ENCODE assay signal across 1 cellular context in the genomic region with DNA sequence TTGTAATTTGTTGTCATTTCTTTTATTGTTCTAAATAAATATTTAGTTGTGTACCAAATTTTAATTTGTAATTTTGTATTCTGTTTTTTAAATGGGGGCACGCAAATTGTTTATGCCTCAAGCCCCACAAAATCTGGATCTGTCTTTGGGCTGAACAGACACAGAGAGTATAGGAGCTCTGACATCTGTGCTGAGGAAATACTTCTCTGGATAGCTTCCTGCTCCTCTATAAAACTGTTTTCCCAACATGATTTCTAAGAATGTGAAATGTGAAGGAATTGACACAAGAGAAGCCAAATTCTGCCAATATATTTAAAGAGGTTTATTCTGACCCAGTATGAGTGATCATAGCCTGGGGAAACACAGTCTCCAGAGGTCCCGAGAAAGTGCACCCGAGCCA.
TF ChIP-seq lines count a peak whose summit lies in the region.

No MANE protein-coding gene starts in this region.

TF ChIP-seq in IMR-90, 13 proteins besides CTCF, POLR2A, EP300 and RAD21 (continued from another document):
- TF ChIP-seq, protein P1, sequence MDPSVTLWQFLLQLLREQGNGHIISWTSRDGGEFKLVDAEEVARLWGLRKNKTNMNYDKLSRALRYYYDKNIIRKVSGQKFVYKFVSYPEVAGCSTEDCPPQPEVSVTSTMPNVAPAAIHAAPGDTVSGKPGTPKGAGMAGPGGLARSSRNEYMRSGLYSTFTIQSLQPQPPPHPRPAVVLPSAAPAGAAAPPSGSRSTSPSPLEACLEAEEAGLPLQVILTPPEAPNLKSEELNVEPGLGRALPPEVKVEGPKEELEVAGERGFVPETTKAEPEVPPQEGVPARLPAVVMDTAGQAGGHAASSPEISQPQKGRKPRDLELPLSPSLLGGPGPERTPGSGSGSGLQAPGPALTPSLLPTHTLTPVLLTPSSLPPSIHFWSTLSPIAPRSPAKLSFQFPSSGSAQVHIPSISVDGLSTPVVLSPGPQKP (IDR thresholded peaks at IDR 0.05; ENCODE audit: borderline replicate concordance, low read depth, low read length), result no peak
- TF ChIP-seq FOS (IDR thresholded peaks at IDR 0.05; ENCODE audit: low read depth, low read length) (no peak), RCOR1 (IDR thresholded peaks at IDR 0.05; ENCODE audit: insufficient replicate concordance, low read length) (no peak), RFX5 (IDR thresholded peaks at IDR 0.05; ENCODE audit: low read depth, low read length) (no peak), NFE2L2 (IDR thresholded peaks at IDR 0.05; ENCODE audit: low read depth, low read length) (no peak), SMC3 (IDR thresholded peaks at IDR 0.05; ENCODE audit: low read depth, low read length) (no peak), CHD1 (IDR thresholded peaks at IDR 0.05; ENCODE audit: low read depth, low read length) (no peak)
- TF ChIP-seq, protein P2, sequence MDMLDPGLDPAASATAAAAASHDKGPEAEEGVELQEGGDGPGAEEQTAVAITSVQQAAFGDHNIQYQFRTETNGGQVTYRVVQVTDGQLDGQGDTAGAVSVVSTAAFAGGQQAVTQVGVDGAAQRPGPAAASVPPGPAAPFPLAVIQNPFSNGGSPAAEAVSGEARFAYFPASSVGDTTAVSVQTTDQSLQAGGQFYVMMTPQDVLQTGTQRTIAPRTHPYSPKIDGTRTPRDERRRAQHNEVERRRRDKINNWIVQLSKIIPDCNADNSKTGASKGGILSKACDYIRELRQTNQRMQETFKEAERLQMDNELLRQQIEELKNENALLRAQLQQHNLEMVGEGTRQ (IDR thresholded peaks at IDR 0.05; ENCODE audit: low read depth, low read length), result no peak
